8 cellular contexts compared by ENCODE assay signal in genomic region chr12:112116232-112117060, GRCh38. TPM values are rescaled to one million over a fixed set of nuclear protein-coding genes. Genes with fewer than 3 reads are reported as not detected.
DNase-seq lines count a peak whose midpoint lies in the region; ATAC-seq and TF ChIP-seq lines count a peak whose summit lies in the region.

No MANE protein-coding gene starts in this region.

- no peaks in the 10 kb centered on the region for H3K36me3 ChIP-seq in neural cell (ENCODE audit: insufficient read depth, low read length)

- H3K9me2 ChIP-seq in neural cell (ENCODE audit: insufficient read depth, low read length): no peaks in the 10 kb centered on the region

- H3F3A ChIP-seq in neural cell (ENCODE audit: insufficient read depth, low read length, poor library complexity, severe bottlenecking): no peaks in the 10 kb centered on the region

- no peaks in the 10 kb centered on the region for H4K20me1 ChIP-seq in neural cell (ENCODE audit: insufficient read depth)

- peak; percentile 15 for TF ChIP-seq RAD21 in neural cell (conservative IDR thresholded peaks at IDR 0.05)

- peak; percentile 54 for TF ChIP-seq EP300 in neural cell (conservative IDR thresholded peaks at IDR 0.05; ENCODE audit: poor library complexity, severe bottlenecking)

- peak overlapping the region; percentile 55 for H3K4me3 ChIP-seq in neural cell (ENCODE audit: low read length)

- peak overlapping the region; percentile 35 for H3K27ac ChIP-seq in foreskin keratinocyte
- peak overlapping the region; percentile 93 for H3K27ac ChIP-seq in neural cell (ENCODE audit: low read length)

- no peaks in the 10 kb centered on the region for H3K27me3 ChIP-seq in foreskin keratinocyte
- H3K27me3 ChIP-seq in neural cell (ENCODE audit: insufficient read depth, low read depth, low read length): no peaks in the 10 kb centered on the region

- peak overlapping the region; percentile 60 for H3K9ac ChIP-seq in neural cell (ENCODE audit: low read length)

- no peaks in the 10 kb centered on the region for H3K79me2 ChIP-seq in neural cell (replicated peaks; ENCODE audit: insufficient read depth, low read length)

- ATAC-seq in foreskin keratinocyte (peak; percentile 17), GM21515 (IDR thresholded peaks at IDR 0.05; ENCODE audit: unreplicated experiment) (no peak), GM21526 (IDR thresholded peaks at IDR 0.05; ENCODE audit: low FRiP score, unreplicated experiment) (no peak)

- peak overlapping the region; percentile 69 for H2AFZ ChIP-seq in neural cell (ENCODE audit: low read depth, low read length)

- H3K4me1 ChIP-seq in foreskin keratinocyte: peaks cover 28% of the 10 kb centered on the region

- H3K4me2 ChIP-seq in neural cell (ENCODE audit: low read length): peak overlapping the region; percentile 91

- no peaks in the 10 kb centered on the region for H3K9me3 ChIP-seq in neural cell (ENCODE audit: low read length)

- DNase-seq in DMS153 (lab: John Stamatoyannopoulos, UW) (peak; percentile 53), DMS153 treated with DMSO at 0.1 percent for 48 hours (lab: John Stamatoyannopoulos, UW; ENCODE audit: unreplicated experiment) (no peak), NCI-H1436 treated with DMSO at 0.1 percent for 48 hours (lab: John Stamatoyannopoulos, UW) (peak; percentile 70), UCSD-AML1 (lab: John Stamatoyannopoulos, UW; ENCODE audit: unreplicated experiment) (peak; percentile 76), foreskin keratinocyte (no peak)

- no peak for TF ChIP-seq CTCF in foreskin keratinocyte (conservative IDR thresholded peaks at IDR 0.05)
- TF ChIP-seq CTCF in neural cell (IDR thresholded peaks at IDR 0.05; ENCODE audit: poor library complexity, severe bottlenecking): no peak

TF ChIP-seq in neural cell, 6 proteins besides CTCF, POLR2A, EP300 and RAD21:
- TF ChIP-seq MXI1 (conservative IDR thresholded peaks at IDR 0.05; ENCODE audit: poor library complexity, severe bottlenecking): peak; percentile 53
- no peak for TF ChIP-seq REST (IDR thresholded peaks at IDR 0.05; ENCODE audit: borderline replicate concordance)
- peak; percentile 61 for TF ChIP-seq POLR2AphosphoS5 (IDR thresholded peaks at IDR 0.05)

RNA-seq across cellular contexts. Expression of gene NAA25, which starts 7.9 kb away (rescaled TPM):
- total RNA-seq in foreskin keratinocyte: 26.7 and 27.9 TPM in 2 replicates
- polyA plus RNA-seq in foreskin keratinocyte (4.1 and 4.9 TPM in 2 replicates), neural cell (29.8 and 30.7 TPM in 2 replicates)
- 39.9 and 45.8 TPM in 2 replicates for polyA minus RNA-seq in neural cell

RNA-seq across cellular contexts. Expression of gene TRAFD1, which starts 8.9 kb away (rescaled TPM):
- total RNA-seq in foreskin keratinocyte: 19.0 TPM in 2 replicates
- polyA plus RNA-seq in foreskin keratinocyte (14.0 and 16.0 TPM in 2 replicates), neural cell (67.6 and 75.6 TPM in 2 replicates)
- polyA minus RNA-seq in neural cell: 78.2 and 94.5 TPM in 2 replicates

Comparison
In these comparisons a context has a peak if more than half of its experiments do, and no peak if none do; other contexts are left out.
1. DNase-seq: peak in DMS153 (single experiment), NCI-H1436 treated with DMSO at 0.1 percent for 48 hours (single experiment) and UCSD-AML1 (single experiment); none in DMS153 treated with DMSO at 0.1 percent for 48 hours (single experiment) and foreskin keratinocyte (0 of 2).